In genomic region chr11:11946180-11946579, GRCh38 we compare ENCODE assay signal across 2 cellular contexts.
TF ChIP-seq lines count a peak whose summit lies in the region.

No MANE protein-coding gene starts in this region.

TF ChIP-seq in A549, 52 proteins besides CTCF, POLR2A, EP300 and RAD21 (continued from another document):
- TF ChIP-seq CBX8 (IDR thresholded peaks at IDR 0.05) (no peak), BHLHE40 (IDR thresholded peaks at IDR 0.05; ENCODE audit: low read depth, low read length) (no peak), E2F6 (IDR thresholded peaks at IDR 0.05; ENCODE audit: borderline replicate concordance, low read depth) (no peak), MAZ (IDR thresholded peaks at IDR 0.05; ENCODE audit: borderline replicate concordance, low read depth, low read length) (no peak), HMGXB4 (CRISPR knock-in tag; IDR thresholded peaks at IDR 0.05; ENCODE audit: borderline replicate concordance) (no peak), CBX2 (IDR thresholded peaks at IDR 0.05; ENCODE audit: borderline replicate concordance, low read depth) (no peak), CHD2 (IDR thresholded peaks at IDR 0.05; ENCODE audit: low read length, partially characterized antibody) (no peak), NPAS2 (CRISPR knock-in tag; IDR thresholded peaks at IDR 0.05; ENCODE audit: borderline replicate concordance) (no peak), NR3C1 (IDR thresholded peaks at IDR 0.05) (no peak), ELK1 (IDR thresholded peaks at IDR 0.05; ENCODE audit: low read depth, low read length) (no peak), TP53 (CRISPR knock-in tag; IDR thresholded peaks at IDR 0.05) (no peak)

TF ChIP-seq in SK-N-SH, 30 proteins besides CTCF, POLR2A, EP300 and RAD21 (continued from another document):
- TF ChIP-seq PBX3 (IDR thresholded peaks at IDR 0.05) (no peak), TEAD4 (IDR thresholded peaks at IDR 0.05; ENCODE audit: borderline replicate concordance, insufficient read depth) (peak; percentile 46; the same call in 1 of the 2 replicates), MXI1 (IDR thresholded peaks at IDR 0.05; ENCODE audit: low read depth, low read length) (no peak), GATA2 (CRISPR knock-in tag; IDR thresholded peaks at IDR 0.05) (no peak), EZH2phosphoT487 (IDR thresholded peaks at IDR 0.05; ENCODE audit: borderline replicate concordance, low read depth) (no peak), FOXJ3 (CRISPR knock-in tag; IDR thresholded peaks at IDR 0.05) (no peak), JUND (IDR thresholded peaks at IDR 0.05) (no peak), SMC3 (IDR thresholded peaks at IDR 0.05; ENCODE audit: low read depth, low read length) (no peak), TCF12 (IDR thresholded peaks at IDR 0.05) (0 out of 2 replicates have a peak, but pooled peaks have one; percentile 6), RCOR1 (IDR thresholded peaks at IDR 0.05; ENCODE audit: low read length) (no peak), FOXM1 (IDR thresholded peaks at IDR 0.05; ENCODE audit: low read depth) (no peak), ZBTB33 (IDR thresholded peaks at IDR 0.05; ENCODE audit: borderline replicate concordance, low read depth) (no peak), FOSL2 (IDR thresholded peaks at IDR 0.05; ENCODE audit: borderline replicate concordance, low read depth) (peak; percentile 31; the same call in 1 of the 2 replicates)
